27 cellular contexts compared by ENCODE assay signal in genomic region chr22:35383679-35384071, GRCh38. TPM values are rescaled to one million over a fixed set of nuclear protein-coding genes. Genes with fewer than 3 reads are reported as not detected.
DNase-seq lines count a peak whose midpoint lies in the region; FAIRE-seq and TF ChIP-seq lines count a peak whose summit lies in the region.
"Had no signal": no experiment of that assay in that cellular context is flagged by ENCODE, and none has a peak within 500 bp of the region (broad histone marks: within the 10 kb centered on the region; RNA-seq: fewer than 3 reads in every experiment).

No MANE protein-coding gene starts in this region.

- H3K27me3 Mint-ChIP-seq in CD14-positive monocyte (ENCODE audit: low read depth in 3 of 3) = peaks cover 6 to 15% (median 12%) of the 10 kb centered on the region in 3 donors

- H3K9ac ChIP-seq in liver (ENCODE audit: low read depth in 1 of 2, low read length in 2 of 2) = no peak overlapping the region

- H3K27me3 ChIP-seq in liver (ENCODE audit: control insufficient read depth in 4 of 4, insufficient read depth in 4 of 4, low read length in 3 of 4) (no peaks in the 10 kb centered on the region), spleen (replicated peaks in 1 of 7) (no peaks in the 10 kb centered on the region)
- H3K27me3 ChIP-seq: breast epithelium, SJCRH30 had no signal

- intact Hi-C loops in CD14-positive monocyte (cut with micrococcal nuclease) = loop anchor here in 1 of 2 donors (5.0 kb wide), 1 partner anchor 36 kb away; no protein-coding TSS in a partner anchor
- intact Hi-C loops in spleen (cut with DNase I; ENCODE audit: low total_unique reads) = no loop called here

- DNase-seq in CD14-positive monocyte (ENCODE audit: low spot score) (no peak), coronary artery (ENCODE audit: low spot score) (no peak), spleen (no peak), nucleus accumbens (lab: John Stamatoyannopoulos, UW) (no peak), activated gamma-delta T cell (lab: John Stamatoyannopoulos, UW) (no peak), putamen (ENCODE audit: low spot score) (no peak), GM12892 (ENCODE audit: insufficient read length) (no peak)
- DNase-seq: ACHN; activated CD4-positive, alpha-beta T cell treated with anti-CD3 and anti-CD28 coated beads for 36 hours; activated CD8-positive, alpha-beta T cell treated with anti-CD3 and anti-CD28 coated beads, Interleukin-2, amount 10 ng/mL, durations not matched to agents 7 days and 5 days; anterior cingulate cortex; glutamatergic neuron; islet precursor cell; left ventricle myocardium superior; natural killer cell; NCI-H146; NCI-H226; NCI-H526 treated with DMSO at 0.1 percent for 48 hours; SJCRH30; stimulated activated naive B cell treated with anti-CD40 and anti-IgM and Interleukin-4, amounts not matched to agents 10 μg/mL and 1 μg/mL and 100 μg/mL, for 72 hours; T-helper 9 cell had no signal

- FAIRE-seq in GM12892 (lab: Jason Lieb, UNC) = no peak
- FAIRE-seq: endothelial cell of umbilical vein had no signal

- peaks cover 15 to 46% (median 37%) of the 10 kb centered on the region in 4 donors for H3K4me1 ChIP-seq in liver (ENCODE audit: control insufficient read depth in 4 of 4, insufficient read depth in 4 of 4, low read length in 3 of 4)
- peaks cover 3 to 38% (median 21%) of the 10 kb centered on the region in 6 donors for H3K4me1 ChIP-seq in spleen
- H3K4me1 ChIP-seq: breast epithelium, SJCRH30 had no signal

- H3K4me3 ChIP-seq in coronary artery = peak overlapping the region; percentile 7
- peak overlapping the region; percentile 19 to 66 (median 65) for H3K4me3 ChIP-seq in liver (ENCODE audit: low read depth in 1 of 3, low read length in 3 of 3)
- H3K4me3 ChIP-seq in spleen = peak overlapping the region in 6 of 8 donors; percentile 10 to 74 (median 45)
- H3K4me3 ChIP-seq: SJCRH30 had no signal

- peak overlapping the region; percentile 94 to 97 for H3K4me3 Mint-ChIP-seq in CD14-positive monocyte
- H3K4me3 Mint-ChIP-seq: activated CD4-positive, alpha-beta T cell treated with anti-CD3 and anti-CD28 coated beads for 36 hours; activated CD8-positive, alpha-beta T cell treated with anti-CD3 and anti-CD28 coated beads, Interleukin-2, amount 10 ng/mL, durations not matched to agents 7 days and 5 days; activated naive CD4-positive, alpha-beta T cell treated with anti-CD3 and anti-CD28 coated beads, Interleukin-2, amount 50 U/mL, for 24 hours; activated T-helper 17 cell treated with anti-CD3 and anti-CD28 coated beads, Interleukin-2, amount 50 U/mL, for 72 hours; natural killer cell; stimulated activated naive B cell treated with anti-CD40 and anti-IgM and Interleukin-4, amounts not matched to agents 10 μg/mL and 1 μg/mL and 100 μg/mL, for 72 hours had no signal

- peaks cover 56% of the 10 kb centered on the region for H3K4me1 Mint-ChIP-seq in CD14-positive monocyte
- H3K4me1 Mint-ChIP-seq: activated T-helper 17 cell treated with anti-CD3 and anti-CD28 coated beads, Interleukin-2, amount 50 U/mL, for 72 hours had no signal

- 37% methylated on average over 3 of the region's 3 CpGs for WGBS in liver
- WGBS in spleen, 5 donors = 47 to 83% (median 74%) methylated on average over 3 of the region's 3 CpGs

- H3K27ac ChIP-seq in coronary artery (no peak overlapping the region), liver (ENCODE audit: low read depth in 1 of 2, low read length in 2 of 2) (peak overlapping the region in 1 of 2 donors; percentile 47), spleen (peak overlapping the region in 3 of 8 donors; percentile 22 to 80 (median 41))
- H3K27ac ChIP-seq: breast epithelium, SJCRH30, VCaP had no signal

- TF ChIP-seq CTCF in CD14-positive monocyte (IDR thresholded peaks at IDR 0.05) (no peak), coronary artery (IDR thresholded peaks at IDR 0.05) (no peak), liver (IDR thresholded peaks at IDR 0.05; ENCODE audit: low read depth, low read length, missing input control) (no peak), spleen (IDR thresholded peaks at IDR 0.05 in 8 of 11, conservative IDR thresholded peaks at IDR 0.05 in 3 of 11) (no peak)

- peaks cover 56 to 57% of the 10 kb centered on the region in 2 donors for H3K36me3 Mint-ChIP-seq in CD14-positive monocyte
- H3K36me3 Mint-ChIP-seq: activated naive CD4-positive, alpha-beta T cell treated with anti-CD3 and anti-CD28 coated beads, Interleukin-2, amount 50 U/mL, for 24 hours; natural killer cell had no signal

- TF ChIP-seq RAD21 in liver (IDR thresholded peaks at IDR 0.05) = peak in 1 of 2 donors; percentile 4

- H3K36me3 ChIP-seq in liver (ENCODE audit: control insufficient read depth in 4 of 4, insufficient read depth in 3 of 4, low read depth in 1 of 4, low read length in 3 of 4) = peaks cover 9 to 17% (median 10%) of the 10 kb centered on the region in 4 donors
- peaks cover 0 to 54% (median 9%) of the 10 kb centered on the region in 6 donors for H3K36me3 ChIP-seq in spleen
- H3K36me3 ChIP-seq: breast epithelium had no signal

- peaks cover 0 to 2% (median 0%) of the 10 kb centered on the region in 7 donors for H3K9me3 Mint-ChIP-seq in CD14-positive monocyte
- H3K9me3 Mint-ChIP-seq: activated naive CD4-positive, alpha-beta T cell treated with anti-CD3 and anti-CD28 coated beads, Interleukin-2, amount 50 U/mL, for 24 hours; activated T-helper 17 cell treated with anti-CD3 and anti-CD28 coated beads, Interleukin-2, amount 50 U/mL, for 72 hours; natural killer cell; stimulated activated naive B cell treated with anti-CD40 and anti-IgM and Interleukin-4, amounts not matched to agents 10 μg/mL and 1 μg/mL and 100 μg/mL, for 72 hours had no signal

- H3K27ac Mint-ChIP-seq in CD14-positive monocyte = no peak overlapping the region
- H3K27ac Mint-ChIP-seq: activated CD4-positive, alpha-beta T cell treated with anti-CD3 and anti-CD28 coated beads for 36 hours; activated CD8-positive, alpha-beta T cell treated with anti-CD3 and anti-CD28 coated beads, Interleukin-2, amount 10 ng/mL, durations not matched to agents 7 days and 5 days; activated naive CD4-positive, alpha-beta T cell treated with anti-CD3 and anti-CD28 coated beads, Interleukin-2, amount 50 U/mL, for 24 hours; activated T-helper 17 cell treated with anti-CD3 and anti-CD28 coated beads, Interleukin-2, amount 50 U/mL, for 72 hours; natural killer cell; stimulated activated naive B cell treated with anti-CD40 and anti-IgM and Interleukin-4, amounts not matched to agents 10 μg/mL and 1 μg/mL and 100 μg/mL, for 72 hours had no signal

- H3K9me3 ChIP-seq in liver (ENCODE audit: control insufficient read depth in 4 of 4, low read length in 3 of 4) = no peaks in the 10 kb centered on the region
- no peaks in the 10 kb centered on the region for H3K9me3 ChIP-seq in spleen
- H3K9me3 ChIP-seq: breast epithelium, SJCRH30 had no signal

- no peak for TF ChIP-seq POLR2A in spleen (IDR thresholded peaks at IDR 0.05)
- no peak for TF ChIP-seq POLR2A in GM12892 (IDR thresholded peaks at IDR 0.05; ENCODE audit: low read depth, low read length)

TF ChIP-seq in liver, 16 proteins besides CTCF, POLR2A, EP300 and RAD21 (continues in another document):
- TF ChIP-seq ZBTB33 (IDR thresholded peaks at IDR 0.05) (no peak), FOXA1 (IDR thresholded peaks at IDR 0.05) (no peak), HNF4A (conservative IDR thresholded peaks at IDR 0.05) (peak; percentile 38 to 61), ATF3 (IDR thresholded peaks at IDR 0.05) (no peak), EGR1 (IDR thresholded peaks at IDR 0.05; ENCODE audit: low read depth in 2 of 2) (peak in 1 of 2 donors; percentile 15), RXRA (IDR thresholded peaks at IDR 0.05) (peak in 1 of 2 donors; percentile 60), TAF1 (conservative IDR thresholded peaks at IDR 0.05) (no peak), MAX (IDR thresholded peaks at IDR 0.05) (peak; percentile 43), YY1 (IDR thresholded peaks at IDR 0.05) (no peak), GABPA (IDR thresholded peaks at IDR 0.05 in 1 of 2, conservative IDR thresholded peaks at IDR 0.05 in 1 of 2) (no peak), FOXA2 (IDR thresholded peaks at IDR 0.05) (no peak), JUND (IDR thresholded peaks at IDR 0.05) (no peak), SP1 (IDR thresholded peaks at IDR 0.05) (no peak), HNF4G (IDR thresholded peaks at IDR 0.05) (no peak)

RNA-seq across cellular contexts. Expression of gene HMOX1, which starts 2.8 kb away (rescaled TPM):
- polyA plus RNA-seq in CD14-positive monocyte (100 to 1,000 TPM; 180 to 233 TPM), liver (10 to 100 TPM; 18.7 to 72.3 TPM), spleen (100 to 1,000 TPM; 178 to 629 (median 302) TPM)
- total RNA-seq in liver (100 to 1,000 TPM in 1 of 2 donors, 10 to 100 TPM in 1; 47.1 to 108 TPM), spleen (100 to 1,000 TPM; 351 to 930 (median 819) TPM)
- polyA plus RNA-seq in GM12892 (2012; ENCODE audit: missing spikeins) = 9.7 TPM

RNA-seq across cellular contexts. Expression of gene MCM5, which starts 16.3 kb away (rescaled TPM):
- polyA plus RNA-seq in CD14-positive monocyte = 10 to 100 TPM; 23.4 to 25.5 TPM
- 100 to 1,000 TPM in 1 of 2 donors, 1 to 10 TPM in 1; 7.7 to 104 TPM for total RNA-seq in liver
- 1 to 10 TPM; 6.7 to 9.9 TPM for polyA plus RNA-seq in liver
- 10 to 100 TPM; 51.8 to 96.3 (median 64.8) TPM for total RNA-seq in spleen
- 10 to 100 TPM; 45.2 to 57.3 (median 49.0) TPM for polyA plus RNA-seq in spleen
- 105 TPM for polyA plus RNA-seq in GM12892 (2012; ENCODE audit: missing spikeins)

Comparison
In these comparisons a context has a peak if more than half of its experiments do, and no peak if none do; other contexts are left out.
1. H3K4me3 ChIP-seq: peak in every context shown above with its lines; median percentile 65 in liver; 45 in spleen; 7 in coronary artery.